28 cellular contexts compared by ENCODE assay signal in genomic region chr7:135114622-135115021, GRCh38. TPM values are rescaled to one million over a fixed set of nuclear protein-coding genes. Genes with fewer than 3 reads are reported as not detected.
"Had no signal": no experiment of that assay in that cellular context is flagged by ENCODE, and none has a peak within 500 bp of the region (broad histone marks: within the 10 kb centered on the region; RNA-seq: fewer than 3 reads in every experiment).

No MANE protein-coding gene starts in this region.

- H3K27me3 ChIP-seq: colonic mucosa, esophagus squamous epithelium, gastrocnemius medialis, heart right ventricle, left lung had no signal

- H3K4me1 ChIP-seq: colonic mucosa, esophagus squamous epithelium, gastrocnemius medialis, heart right ventricle, left lung, lower lobe of right lung had no signal

- H3K36me3 ChIP-seq: colonic mucosa, esophagus squamous epithelium, gastrocnemius medialis, heart right ventricle, left lung, lower lobe of right lung had no signal

- H3K27me3 Mint-ChIP-seq: dendritic cell treated with granulocyte-macrophage colony-stimulating factor and Interleukin-4, amounts not matched to agents 40 ng/mL and 50 ng/mL, for 4 days; effector memory CD8-positive, alpha-beta T cell had no signal

- H3K27ac ChIP-seq: colonic mucosa, epithelial cell of prostate, esophagus squamous epithelium, gastrocnemius medialis, heart right ventricle, left lung, lower lobe of right lung had no signal

- H3K27ac Mint-ChIP-seq: dendritic cell treated with granulocyte-macrophage colony-stimulating factor and Interleukin-4, amounts not matched to agents 40 ng/mL and 50 ng/mL, for 4 days; effector memory CD8-positive, alpha-beta T cell; endodermal cell; mesothelial cell of epicardium had no signal

- H3K4me1 Mint-ChIP-seq: endodermal cell, naive B cell had no signal

- FAIRE-seq: endometrium, islet of Langerhans, keratinocyte had no signal

- H3K9me3 ChIP-seq: colonic mucosa, esophagus squamous epithelium, gastrocnemius medialis, mucosa of descending colon had no signal

- DNase-seq: colonic mucosa; cortex of kidney; effector CD8-positive, alpha-beta T cell; effector memory CD8-positive, alpha-beta T cell; endodermal cell; erythroblast; esophagus squamous epithelium; foreskin fibroblast; foreskin melanocyte; gastrocnemius medialis; glutamatergic neuron; head of caudate nucleus; heart right ventricle; hippocampal formation; left cardiac atrium; left lung; left ventricle myocardium superior; lower lobe of right lung; mesenchymal stem cell; mucosa of descending colon; naive B cell had no signal

- ATAC-seq: effector memory CD8-positive, alpha-beta T cell; esophagus mucosa; gastrocnemius medialis; heart right ventricle; left cardiac atrium; left lung; left ventricle myocardium superior; lower lobe of right lung; mucosa of descending colon had no signal

- H3K4me3 ChIP-seq: colonic mucosa, esophagus squamous epithelium, gastrocnemius medialis, heart right ventricle, left lung, lower lobe of right lung, mucosa of descending colon had no signal

- H3K4me3 Mint-ChIP-seq: dendritic cell treated with granulocyte-macrophage colony-stimulating factor and Interleukin-4, amounts not matched to agents 40 ng/mL and 50 ng/mL, for 4 days; effector memory CD8-positive, alpha-beta T cell; endodermal cell; mesothelial cell of epicardium; naive B cell had no signal

RNA-seq across cellular contexts. Expression of gene TMEM140, which starts 33.2 kb away (rescaled TPM):
- total RNA-seq: endodermal cell had no signal
